ENCODE assay signal across 9 cellular contexts in the genomic region with DNA sequence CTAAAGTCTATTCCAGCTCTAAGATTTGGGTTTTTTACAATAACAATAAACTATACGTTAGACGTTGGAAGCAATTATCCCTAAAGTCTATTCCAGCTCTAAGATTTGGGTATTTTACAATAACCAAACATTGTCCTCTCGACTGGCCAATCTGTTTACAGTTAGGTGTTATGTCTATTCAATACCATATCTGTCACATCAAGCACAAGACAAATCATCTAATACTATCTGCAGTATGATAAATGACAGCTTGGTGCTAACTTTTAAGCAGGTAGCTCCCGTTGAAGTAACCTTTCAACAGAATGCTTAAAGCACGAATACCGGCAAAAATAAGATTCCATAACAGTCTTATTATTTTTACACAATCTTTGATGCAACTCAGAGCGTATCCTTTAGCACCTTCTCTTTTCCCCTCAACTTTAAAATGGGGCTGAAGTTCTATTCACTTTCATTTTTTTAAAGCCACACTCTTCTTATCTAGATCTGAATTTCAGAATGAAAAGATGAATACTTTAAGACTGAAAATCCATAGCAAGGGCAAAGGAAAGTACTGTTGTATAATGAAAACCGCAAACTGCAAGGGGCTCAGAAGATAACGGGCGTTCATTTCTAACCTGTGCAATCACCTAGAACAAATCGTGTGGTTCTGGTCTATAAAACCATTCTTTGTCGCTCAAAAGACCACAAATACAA. TPM values are rescaled to one million over a fixed set of nuclear protein-coding genes. Genes with fewer than 3 reads are reported as not detected.
DNase-seq lines count a peak whose midpoint lies in the region; ATAC-seq, FAIRE-seq and TF ChIP-seq lines count a peak whose summit lies in the region.
"Had no signal": no experiment of that assay in that cellular context is flagged by ENCODE, and none has a peak within 500 bp of the region (broad histone marks: within the 10 kb centered on the region; RNA-seq: fewer than 3 reads in every experiment).

No MANE protein-coding gene starts in this region.

- no peaks in the 10 kb centered on the region for H3K9me3 Mint-ChIP-seq in activated naive CD4-positive, alpha-beta T cell treated with anti-CD3 and anti-CD28 coated beads, Interleukin-2, amount 50 U/mL, for 72 hours

- TF ChIP-seq POLR2A in heart left ventricle (IDR thresholded peaks at IDR 0.05): no peak

- H3K27ac Mint-ChIP-seq in activated naive CD4-positive, alpha-beta T cell treated with anti-CD3 and anti-CD28 coated beads, Interleukin-2, amount 50 U/mL, for 72 hours: peak overlapping the region; percentile 97 to 99

- H3K36me3 ChIP-seq in heart left ventricle (peaks cover 0 to 15% (median 1%) of the 10 kb centered on the region in 9 donors), kidney (ENCODE audit: control insufficient read depth in 1 of 2, insufficient read depth in 2 of 2, low read length in 2 of 2) (peaks cover 0 to 7% of the 10 kb centered on the region in 2 donors), tibial artery (peaks cover 0 to 4% (median 0%) of the 10 kb centered on the region in 3 donors)

- H3K9me3 ChIP-seq in heart left ventricle: no peaks in the 10 kb centered on the region
- no peaks in the 10 kb centered on the region for H3K9me3 ChIP-seq in kidney (ENCODE audit: control insufficient read depth in 1 of 2, low read length in 2 of 2)
- H3K9me3 ChIP-seq in tibial artery: no peaks in the 10 kb centered on the region

- peak overlapping the region; percentile 97 to 100 for H3K9ac ChIP-seq in kidney (ENCODE audit: low read length in 2 of 2)

- peak overlapping the region; percentile 52 to 85 (median 70) for H3K4me3 ChIP-seq in heart left ventricle
- H3K4me3 ChIP-seq in kidney (ENCODE audit: low read length in 2 of 2): peak overlapping the region; percentile 98 to 100
- peak overlapping the region; percentile 55 to 86 for H3K4me3 ChIP-seq in tibial artery

- peak overlapping the region; percentile 70 to 99 (median 97) for H3K27ac ChIP-seq in heart left ventricle
- H3K27ac ChIP-seq in kidney (ENCODE audit: low read depth in 2 of 2, low read length in 2 of 2): peak overlapping the region; percentile 96 to 98
- peak overlapping the region; percentile 89 to 97 for H3K27ac ChIP-seq in tibial artery

- H3K27me3 ChIP-seq in heart left ventricle: no peaks in the 10 kb centered on the region
- no peaks in the 10 kb centered on the region for H3K27me3 ChIP-seq in tibial artery

- intact Hi-C loops in heart left ventricle (cut with DNase I): loop anchor here (1.0 to 10.0 kb wide), 12 partner anchors 35 to 262 kb away; a partner anchor contains a TSS
- intact Hi-C loops in Right ventricle myocardium inferior (cut with DNase I): loop anchor here (2.0 to 10.0 kb wide), 4 partner anchors 50 to 352 kb away; a partner anchor contains a TSS
- intact Hi-C loops in kidney (cut with DNase I): loop anchor here (10.0 kb wide), 1 partner anchor 262 kb away; a partner anchor contains a TSS
- intact Hi-C loops in tibial artery (cut with DNase I; ENCODE audit: low total_unique reads): loop anchor here (2.0 to 5.0 kb wide), 3 partner anchors 40 to 260 kb away; a partner anchor contains a TSS

- WGBS in heart left ventricle, 4 donors: 0 to 2% (median 0%) methylated on average over 12 of the region's 12 CpGs

- DNase-seq in heart left ventricle: no peak
- DNase-seq in Right ventricle myocardium inferior (ENCODE audit: missing footprints): no peak
- DNase-seq in activated naive CD4-positive, alpha-beta T cell treated with anti-CD3 and anti-CD28 coated beads, Interleukin-2, amount 50 U/mL, for 72 hours (ENCODE audit: low spot score in 2 of 2): no peak
- no peak for DNase-seq in kidney
- DNase-seq in tibial artery: no peak
- no peak for DNase-seq in DMS153 treated with DMSO at 0.1 percent for 48 hours (lab: John Stamatoyannopoulos, UW; ENCODE audit: unreplicated experiment)

- no peak for FAIRE-seq in kidney (lab: Jason Lieb, UNC)
- FAIRE-seq: islet of Langerhans had no signal

- ATAC-seq in heart left ventricle (no peak), Right ventricle myocardium inferior (no peak), GM19328 (IDR thresholded peaks at IDR 0.05; ENCODE audit: unreplicated experiment) (no peak), HG02884 (IDR thresholded peaks at IDR 0.05; ENCODE audit: unreplicated experiment) (no peak)
- ATAC-seq in activated naive CD4-positive, alpha-beta T cell treated with anti-CD3 and anti-CD28 coated beads, Interleukin-2, amount 50 U/mL, for 72 hours: peak in 1 of 2 donors; percentile 12

- H3K4me1 ChIP-seq in heart left ventricle: peaks cover 0 to 52% (median 44%) of the 10 kb centered on the region in 12 donors
- peaks cover 4 to 8% of the 10 kb centered on the region in 2 donors for H3K4me1 ChIP-seq in kidney (ENCODE audit: control insufficient read depth in 1 of 2, insufficient read depth in 1 of 2, low read depth in 1 of 2, low read length in 2 of 2)
- H3K4me1 ChIP-seq in tibial artery: peaks cover 0 to 33% (median 12%) of the 10 kb centered on the region in 4 donors

- no peak for TF ChIP-seq CTCF in heart left ventricle (IDR thresholded peaks at IDR 0.05)
- no peak for TF ChIP-seq CTCF in kidney (IDR thresholded peaks at IDR 0.05; ENCODE audit: borderline replicate concordance, extremely low read depth, insufficient read depth)
- no peak for TF ChIP-seq CTCF in tibial artery (IDR thresholded peaks at IDR 0.05)

- H3K36me3 Mint-ChIP-seq in activated naive CD4-positive, alpha-beta T cell treated with anti-CD3 and anti-CD28 coated beads, Interleukin-2, amount 50 U/mL, for 72 hours: peaks cover 35 to 44% of the 10 kb centered on the region in 2 donors

RNA-seq across cellular contexts. Expression of a gene that starts 0.9 kb away (rescaled TPM):
- total RNA-seq in heart left ventricle (100 to 1,000 TPM; 188 to 274 (median 224) TPM), Right ventricle myocardium inferior (229 TPM), kidney (140 TPM)
- polyA plus RNA-seq in heart left ventricle (100 to 1,000 TPM; 161 to 179 TPM), kidney (ENCODE audit: insufficient read depth, low read depth, low replicate concordance) (121 TPM)
- 100 to 1,000 TPM; 264 to 330 TPM for total RNA-seq in activated naive CD4-positive, alpha-beta T cell treated with anti-CD3 and anti-CD28 coated beads, Interleukin-2, amount 50 U/mL, for 72 hours

RNA-seq across cellular contexts. Expression of a gene that starts 38.4 kb away (rescaled TPM):
- total RNA-seq in heart left ventricle (10 to 100 TPM in 8 of 9 donors, 1 to 10 TPM in 1; 9.8 to 19.4 (median 15.8) TPM), Right ventricle myocardium inferior (13.8 TPM), kidney (25.3 TPM)
- polyA plus RNA-seq in heart left ventricle (10 to 100 TPM in 1 of 2 donors, 1 to 10 TPM in 1; 5.5 to 15.7 TPM), kidney (ENCODE audit: insufficient read depth, low read depth, low replicate concordance) (7.7 TPM)
- 10 to 100 TPM; 18.0 to 22.0 TPM for total RNA-seq in activated naive CD4-positive, alpha-beta T cell treated with anti-CD3 and anti-CD28 coated beads, Interleukin-2, amount 50 U/mL, for 72 hours

RNA-seq across cellular contexts. Expression of a gene that starts 50.5 kb away (rescaled TPM):
- total RNA-seq in heart left ventricle (100 to 1,000 TPM; 327 to 924 (median 571) TPM), Right ventricle myocardium inferior (524 TPM), kidney (1,143 TPM)
- polyA plus RNA-seq in heart left ventricle (1,000 to 10,000 TPM; 1,197 to 3,804 TPM), kidney (ENCODE audit: insufficient read depth, low read depth, low replicate concordance) (2,940 TPM)
- 1,000 to 10,000 TPM; 2,757 to 2,768 TPM for total RNA-seq in activated naive CD4-positive, alpha-beta T cell treated with anti-CD3 and anti-CD28 coated beads, Interleukin-2, amount 50 U/mL, for 72 hours
